In genomic region chr20:52921300-52921699, GRCh38 we compare ENCODE assay signal across 3 cellular contexts.
TF ChIP-seq lines count a peak whose summit lies in the region.

No MANE protein-coding gene starts in this region.

TF ChIP-seq in HepG2, 621 proteins besides CTCF, POLR2A, EP300 and RAD21:
- TF ChIP-seq ZNF629 (CRISPR knock-in tag; conservative IDR thresholded peaks at IDR 0.05) (peak; percentile 62; the same call in 1 of the 2 replicates), SMAD3 (CRISPR knock-in tag; IDR thresholded peaks at IDR 0.05) (no peak), AGO2 (optimal IDR thresholded peaks at IDR 0.05; ENCODE audit: low read depth, low read length) (no peak), SRY (CRISPR knock-in tag; IDR thresholded peaks at IDR 0.05) (no peak)
TF ChIP-seq in HepG2: peak in this region for 1.

TF ChIP-seq in K562, 482 proteins besides CTCF, POLR2A, EP300 and RAD21:
- TF ChIP-seq PBX2 (CRISPR knock-in tag; IDR thresholded peaks at IDR 0.05; ENCODE audit: low read depth) = no peak
- TF ChIP-seq PBX2 (tag; conservative IDR thresholded peaks at IDR 0.05; ENCODE audit: low read depth) = peak; percentile 49
- TF ChIP-seq MAZ (CRISPR knock-in tag; conservative IDR thresholded peaks at IDR 0.05 in 1 of 2, IDR thresholded peaks at IDR 0.05 in 1 of 2) = no peak

TF ChIP-seq in SK-N-SH treated with all-trans-retinoic acid at 6 μM for 48 hours, 23 proteins besides CTCF, POLR2A, EP300 and RAD21:
- TF ChIP-seq ZNF565 (CRISPR knock-in tag; conservative IDR thresholded peaks at IDR 0.05; ENCODE audit: low read depth) (no peak), CSRNP3 (CRISPR knock-in tag; IDR thresholded peaks at IDR 0.05) (no peak), PPARA (CRISPR knock-in tag; IDR thresholded peaks at IDR 0.05; ENCODE audit: borderline replicate concordance) (no peak), ZFP30 (CRISPR knock-in tag; IDR thresholded peaks at IDR 0.05) (no peak), ZC3H10 (CRISPR knock-in tag; IDR thresholded peaks at IDR 0.05) (no peak), OSR1 (CRISPR knock-in tag; IDR thresholded peaks at IDR 0.05) (no peak), SNAI2 (CRISPR knock-in tag; IDR thresholded peaks at IDR 0.05) (no peak), RARB (CRISPR knock-in tag; IDR thresholded peaks at IDR 0.05) (no peak), CREB5 (CRISPR knock-in tag; IDR thresholded peaks at IDR 0.05; ENCODE audit: low read depth) (no peak), PATZ1 (CRISPR knock-in tag; IDR thresholded peaks at IDR 0.05; ENCODE audit: borderline replicate concordance) (no peak), ISL1 (CRISPR knock-in tag; IDR thresholded peaks at IDR 0.05) (no peak), ZFP3 (CRISPR knock-in tag; IDR thresholded peaks at IDR 0.05) (no peak), BACH2 (CRISPR knock-in tag; IDR thresholded peaks at IDR 0.05; ENCODE audit: borderline replicate concordance) (no peak), TSHZ2 (CRISPR knock-in tag; IDR thresholded peaks at IDR 0.05) (no peak), TOX (CRISPR knock-in tag; IDR thresholded peaks at IDR 0.05; ENCODE audit: borderline replicate concordance) (no peak), TCF4 (CRISPR knock-in tag; IDR thresholded peaks at IDR 0.05; ENCODE audit: borderline replicate concordance) (no peak), GLIS3 (CRISPR knock-in tag; IDR thresholded peaks at IDR 0.05) (no peak), ARNTL (CRISPR knock-in tag; IDR thresholded peaks at IDR 0.05; ENCODE audit: borderline replicate concordance, low read depth) (no peak), POU6F1 (CRISPR knock-in tag; IDR thresholded peaks at IDR 0.05; ENCODE audit: borderline replicate concordance, low read depth) (no peak)
